6 cellular contexts compared by ENCODE assay signal in the genomic region with DNA sequence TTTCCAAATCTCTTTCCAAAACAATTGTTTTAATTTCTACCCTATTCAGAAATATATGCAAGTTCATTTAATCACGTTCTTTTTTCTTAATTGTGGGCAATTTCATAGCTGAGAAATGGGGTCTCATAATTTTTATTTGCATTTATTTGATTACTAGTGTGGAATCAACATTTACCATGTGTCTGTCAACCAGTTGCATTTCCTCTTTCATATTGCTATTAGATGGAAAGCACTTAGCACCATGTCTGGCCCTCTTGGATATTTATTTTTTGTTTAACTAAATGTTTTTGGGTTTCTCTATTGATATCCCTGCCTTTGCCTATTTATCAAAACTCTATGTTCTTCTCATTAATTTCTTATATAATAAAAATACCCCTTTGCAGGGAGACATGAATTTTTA. TPM values are rescaled to one million over a fixed set of nuclear protein-coding genes. Genes with fewer than 3 reads are reported as not detected.
"Had no signal": no experiment of that assay in that cellular context is flagged by ENCODE, and none has a peak within 500 bp of the region (broad histone marks: within the 10 kb centered on the region; RNA-seq: fewer than 3 reads in every experiment).

No MANE protein-coding gene starts in this region.

RNA-seq across cellular contexts. Expression of a gene that starts 13.9 kb away (rescaled TPM):
- total RNA-seq: dermis microvascular lymphatic vessel endothelial cell, endodermal cell, glomerular endothelial cell, lung microvascular endothelial cell, mesothelial cell of epicardium, myocyte had no signal

RNA-seq across cellular contexts. Expression of a gene that starts 39.2 kb away (rescaled TPM):
- total RNA-seq: endodermal cell, myocyte had no signal

RNA-seq across cellular contexts. Expression of a gene that starts 58.3 kb away (rescaled TPM):
- total RNA-seq: endodermal cell, glomerular endothelial cell, myocyte had no signal
